ENCODE assay signal across 29 cellular contexts in genomic region chr3:100978036-100978659, GRCh38. TPM values are rescaled to one million over a fixed set of nuclear protein-coding genes. Genes with fewer than 3 reads are reported as not detected.
DNase-seq lines count a peak whose midpoint lies in the region; TF ChIP-seq lines count a peak whose summit lies in the region.
"Had no signal": no experiment of that assay in that cellular context is flagged by ENCODE, and none has a peak within 500 bp of the region (broad histone marks: within the 10 kb centered on the region; RNA-seq: fewer than 3 reads in every experiment).

No MANE protein-coding gene starts in this region.

- H3K27me3 Mint-ChIP-seq in activated naive CD4-positive, alpha-beta T cell treated with anti-CD3 and anti-CD28 coated beads, Interleukin-2, amount 50 U/mL, for 24 hours: peaks cover 13% of the 10 kb centered on the region
- H3K27me3 Mint-ChIP-seq in nephron progenitor cell (ENCODE audit: low read depth, poor library complexity): no peaks in the 10 kb centered on the region
- H3K27me3 Mint-ChIP-seq: activated naive CD8-positive, alpha-beta T cell treated with anti-CD3 and anti-CD28 coated beads, Interleukin-2, amount 50 U/mL, for 24 hours had no signal

- DNase-seq in activated naive CD4-positive, alpha-beta T cell (lab: John Stamatoyannopoulos, UW): no peak
- DNase-seq in esophagus muscularis mucosa (ENCODE audit: extremely low spot score) (no peak), uterus (no peak), D341Med (ENCODE audit: low spot score) (no peak), nephron progenitor cell (no peak), activated gamma-delta T cell (lab: John Stamatoyannopoulos, UW) (no peak)
- DNase-seq: 8988T; activated CD4-positive, alpha-beta T cell treated with anti-CD3 and anti-CD28 coated beads, Interleukin-2, amount 50 U/mL, for 4 hours; activated CD8-positive, alpha-beta memory T cell treated with anti-CD3 and anti-CD28 coated beads, Interleukin-2, amount 50 U/mL, for 4 hours; activated naive CD8-positive, alpha-beta T cell treated with anti-CD3 and anti-CD28 coated beads, Interleukin-2, amount 50 U/mL, for 24 hours; AML-193; CD8-positive, alpha-beta T cell; effector memory CD8-positive, alpha-beta T cell; IMR-90; kidney glomerular epithelial cell; NCI-H1092; NCI-H2029; NCI-H345; NCI-H774; psoas muscle; spleen; stimulated activated CD4-positive, alpha-beta T cell treated with anti-CD3 and anti-CD28 coated beads, Interleukin-2, amount 100 ng/mL, for 48 hours; stimulated activated naive B cell treated with anti-CD40 and anti-IgM and Interleukin-4, amounts not matched to agents 10 μg/mL and 1 μg/mL and 100 μg/mL, for 72 hours; SW 1271 had no signal

- H3K9me3 ChIP-seq in esophagus muscularis mucosa: peaks cover 0 to 5% (median 2%) of the 10 kb centered on the region in 4 donors
- H3K9me3 ChIP-seq in muscle layer of colon (ENCODE audit: low read length): no peaks in the 10 kb centered on the region
- H3K9me3 ChIP-seq in uterus: no peaks in the 10 kb centered on the region
- H3K9me3 ChIP-seq: psoas muscle, spleen had no signal

- H3K36me3 ChIP-seq in esophagus muscularis mucosa (no peaks in the 10 kb centered on the region), muscle layer of colon (ENCODE audit: insufficient read depth, low read length) (no peaks in the 10 kb centered on the region), uterus (no peaks in the 10 kb centered on the region)
- H3K36me3 ChIP-seq: spleen had no signal

- 17% methylated on average over 1 of the region's 1 CpG for WGBS in esophagus muscularis mucosa

- H3K4me1 ChIP-seq in esophagus muscularis mucosa (peaks cover 5 to 83% (median 77%) of the 10 kb centered on the region in 4 donors), muscle layer of colon (ENCODE audit: insufficient read depth, low read length) (peaks cover 50% of the 10 kb centered on the region), uterus (no peaks in the 10 kb centered on the region)
- H3K4me1 ChIP-seq: psoas muscle had no signal

- TF ChIP-seq CTCF in esophagus muscularis mucosa (IDR thresholded peaks at IDR 0.05) (no peak), uterus (IDR thresholded peaks at IDR 0.05) (no peak), nephron progenitor cell (IDR thresholded peaks at IDR 0.05) (no peak)

- H3K27ac ChIP-seq in esophagus muscularis mucosa (replicated peaks in 1 of 4) (peak overlapping the region; percentile 49 to 61 (median 56)), muscle layer of colon (ENCODE audit: low read depth, low read length) (peak overlapping the region; percentile 53), uterus (peak overlapping the region; percentile 37 to 62)
- H3K27ac ChIP-seq: psoas muscle, spleen had no signal

- no peak overlapping the region for H3K9ac ChIP-seq in muscle layer of colon (ENCODE audit: low read length)

- H3K27ac Mint-ChIP-seq in activated naive CD4-positive, alpha-beta T cell treated with anti-CD3 and anti-CD28 coated beads, Interleukin-2, amount 50 U/mL, for 24 hours: peak overlapping the region; percentile 55
- no peak overlapping the region for H3K27ac Mint-ChIP-seq in nephron progenitor cell
- H3K27ac Mint-ChIP-seq: activated naive CD8-positive, alpha-beta T cell treated with anti-CD3 and anti-CD28 coated beads, Interleukin-2, amount 50 U/mL, for 24 hours; CD8-positive, alpha-beta T cell; effector memory CD8-positive, alpha-beta T cell; stimulated activated naive B cell treated with anti-CD40 and anti-IgM and Interleukin-4, amounts not matched to agents 10 μg/mL and 1 μg/mL and 100 μg/mL, for 72 hours; WTC11 had no signal

- H3K4me3 ChIP-seq in esophagus muscularis mucosa (no peak overlapping the region), muscle layer of colon (ENCODE audit: low read depth in 1 of 2, low read length in 2 of 2) (no peak overlapping the region), uterus (no peak overlapping the region)
- H3K4me3 ChIP-seq: psoas muscle, spleen had no signal

- H3K36me3 Mint-ChIP-seq in activated naive CD4-positive, alpha-beta T cell treated with anti-CD3 and anti-CD28 coated beads, Interleukin-2, amount 50 U/mL, for 24 hours: no peaks in the 10 kb centered on the region
- no peaks in the 10 kb centered on the region for H3K36me3 Mint-ChIP-seq in nephron progenitor cell (ENCODE audit: low read depth)
- H3K36me3 Mint-ChIP-seq: CD8-positive, alpha-beta T cell; stimulated activated naive B cell treated with anti-CD40 and anti-IgM and Interleukin-4, amounts not matched to agents 10 μg/mL and 1 μg/mL and 100 μg/mL, for 72 hours; WTC11 had no signal

- no peak overlapping the region for H3K4me3 Mint-ChIP-seq in activated naive CD4-positive, alpha-beta T cell treated with anti-CD3 and anti-CD28 coated beads, Interleukin-2, amount 50 U/mL, for 24 hours
- no peak overlapping the region for H3K4me3 Mint-ChIP-seq in nephron progenitor cell
- H3K4me3 Mint-ChIP-seq: activated naive CD8-positive, alpha-beta T cell treated with anti-CD3 and anti-CD28 coated beads, Interleukin-2, amount 50 U/mL, for 24 hours; CD8-positive, alpha-beta T cell; effector memory CD8-positive, alpha-beta T cell; stimulated activated naive B cell treated with anti-CD40 and anti-IgM and Interleukin-4, amounts not matched to agents 10 μg/mL and 1 μg/mL and 100 μg/mL, for 72 hours; WTC11 had no signal

- intact Hi-C loops in esophagus muscularis mucosa (cut with DNase I): no loop called here
- intact Hi-C loops in uterus (cut with DNase I; ENCODE audit: low total_unique reads): no loop called here

- H3K27me3 ChIP-seq in esophagus muscularis mucosa (no peaks in the 10 kb centered on the region), muscle layer of colon (ENCODE audit: control insufficient read depth in 1 of 2, insufficient read depth in 2 of 2, low read length in 2 of 2) (no peaks in the 10 kb centered on the region), uterus (no peaks in the 10 kb centered on the region)
- H3K27me3 ChIP-seq: spleen had no signal

- TF ChIP-seq POLR2A in esophagus muscularis mucosa (IDR thresholded peaks at IDR 0.05; ENCODE audit: low read depth) (no peak), uterus (IDR thresholded peaks at IDR 0.05) (no peak)

- no peaks in the 10 kb centered on the region for H3K9me3 Mint-ChIP-seq in activated naive CD4-positive, alpha-beta T cell treated with anti-CD3 and anti-CD28 coated beads, Interleukin-2, amount 50 U/mL, for 24 hours
- no peaks in the 10 kb centered on the region for H3K9me3 Mint-ChIP-seq in nephron progenitor cell
- H3K9me3 Mint-ChIP-seq: activated naive CD8-positive, alpha-beta T cell treated with anti-CD3 and anti-CD28 coated beads, Interleukin-2, amount 50 U/mL, for 24 hours; CD8-positive, alpha-beta T cell; effector memory CD8-positive, alpha-beta T cell; stimulated activated naive B cell treated with anti-CD40 and anti-IgM and Interleukin-4, amounts not matched to agents 10 μg/mL and 1 μg/mL and 100 μg/mL, for 72 hours had no signal

- no peak for TF ChIP-seq EP300 in esophagus muscularis mucosa (IDR thresholded peaks at IDR 0.05)

- no peaks in the 10 kb centered on the region for H3K4me1 Mint-ChIP-seq in activated naive CD4-positive, alpha-beta T cell treated with anti-CD3 and anti-CD28 coated beads, Interleukin-2, amount 50 U/mL, for 24 hours
- H3K4me1 Mint-ChIP-seq in nephron progenitor cell: no peaks in the 10 kb centered on the region
- H3K4me1 Mint-ChIP-seq: activated naive CD8-positive, alpha-beta T cell treated with anti-CD3 and anti-CD28 coated beads, Interleukin-2, amount 50 U/mL, for 24 hours; stimulated activated naive B cell treated with anti-CD40 and anti-IgM and Interleukin-4, amounts not matched to agents 10 μg/mL and 1 μg/mL and 100 μg/mL, for 72 hours had no signal

RNA-seq across cellular contexts. Expression of gene ABI3BP, which starts 15.1 kb away (rescaled TPM):
- total RNA-seq in esophagus muscularis mucosa (10 to 100 TPM; 25.7 to 67.3 (median 61.5) TPM), uterus (100 to 1,000 TPM in 2 of 4 donors, 10 to 100 TPM in 2; 38.8 to 156 (median 89.2) TPM)
- total RNA-seq: CD8-positive, alpha-beta T cell; G401; OCI-LY7 had no signal
